19 cellular contexts compared by ENCODE assay signal in genomic region chr1:32830092-32830852, GRCh38. TPM values are rescaled to one million over a fixed set of nuclear protein-coding genes. Genes with fewer than 3 reads are reported as not detected.
"Had no signal": no experiment of that assay in that cellular context is flagged by ENCODE, and none has a peak within 500 bp of the region (broad histone marks: within the 10 kb centered on the region; RNA-seq: fewer than 3 reads in every experiment).

No MANE protein-coding gene starts in this region.

- H3K27ac ChIP-seq: breast epithelium, neural progenitor cell, pancreas, uterus had no signal

- H3K27ac Mint-ChIP-seq: activated B cell treated with CpG ODN at 0.5 μM for 24 hours; activated naive CD8-positive, alpha-beta T cell treated with anti-CD3 and anti-CD28 coated beads for 36 hours; neural progenitor cell had no signal

- H3K4me2 ChIP-seq: neural progenitor cell had no signal

- H3K4me1 Mint-ChIP-seq: activated B cell treated with CpG ODN at 0.5 μM for 24 hours, neural progenitor cell had no signal

- DNase-seq: activated B cell treated with CpG ODN at 0.5 μM for 24 hours; activated CD4-positive, alpha-beta T cell treated with anti-CD3 and anti-CD28 coated beads, Interleukin-2, amount 50 U/mL, for 1 hour; activated effector memory CD4-positive, alpha-beta T cell treated with Interleukin-2 at 50 U/mL for 16 hours; activated naive CD8-positive, alpha-beta T cell treated with anti-CD3 and anti-CD28 coated beads for 36 hours; activated T-cell treated with anti-CD3 and anti-CD28 coated beads for 4 hours; anterior cingulate cortex; glutamatergic neuron; mammary epithelial cell; pancreas; stimulated activated CD4-positive, alpha-beta T cell treated with anti-CD3 and anti-CD28 coated beads, Interleukin-4, amount 100 ng/mL, for 1 hour; stimulated activated CD8-positive, alpha-beta memory T cell treated with anti-CD3 and anti-CD28 coated beads, Interleukin-4, amount 100 ng/mL, for 48 hours; thyroid gland; uterus had no signal

- H2AFZ ChIP-seq: neural progenitor cell had no signal

- H3K4me3 Mint-ChIP-seq: activated B cell treated with CpG ODN at 0.5 μM for 24 hours; activated naive CD8-positive, alpha-beta T cell treated with anti-CD3 and anti-CD28 coated beads for 36 hours; neural progenitor cell had no signal

- H3K4me3 ChIP-seq: breast epithelium, neural progenitor cell, pancreas, thyroid gland, uterus had no signal

- H3K27me3 Mint-ChIP-seq: activated B cell treated with CpG ODN at 0.5 μM for 24 hours; activated naive CD8-positive, alpha-beta T cell treated with anti-CD3 and anti-CD28 coated beads for 36 hours had no signal

- H3K4me1 ChIP-seq: breast epithelium, neural progenitor cell, pancreas, uterus had no signal

- H3K36me3 ChIP-seq: uterus had no signal

- ATAC-seq: esophagus mucosa, pancreas had no signal

- H3K9me3 ChIP-seq: breast epithelium, pancreas, thyroid gland, uterus had no signal

- H3K9me3 Mint-ChIP-seq: activated B cell treated with CpG ODN at 0.5 μM for 24 hours; activated naive CD8-positive, alpha-beta T cell treated with anti-CD3 and anti-CD28 coated beads for 36 hours; neural progenitor cell had no signal

RNA-seq across cellular contexts. Expression of gene FNDC5, which starts 40.4 kb away (rescaled TPM):
- total RNA-seq: activated CD8-positive, alpha-beta memory T cell treated with anti-CD3 and anti-CD28 coated beads for 36 hours; activated naive CD8-positive, alpha-beta T cell treated with anti-CD3 and anti-CD28 coated beads for 36 hours; esophagus mucosa; mammary epithelial cell had no signal

RNA-seq across cellular contexts. Expression of gene HPCA, which starts 56.0 kb away (rescaled TPM):
- total RNA-seq: activated B cell treated with CpG ODN at 0.5 μM for 24 hours; activated CD8-positive, alpha-beta memory T cell treated with anti-CD3 and anti-CD28 coated beads for 36 hours; chondrocyte; dermis microvascular lymphatic vessel endothelial cell; esophagus mucosa; mammary epithelial cell; thyroid gland had no signal
